ENCODE assay signal across 27 cellular contexts in the genomic region with DNA sequence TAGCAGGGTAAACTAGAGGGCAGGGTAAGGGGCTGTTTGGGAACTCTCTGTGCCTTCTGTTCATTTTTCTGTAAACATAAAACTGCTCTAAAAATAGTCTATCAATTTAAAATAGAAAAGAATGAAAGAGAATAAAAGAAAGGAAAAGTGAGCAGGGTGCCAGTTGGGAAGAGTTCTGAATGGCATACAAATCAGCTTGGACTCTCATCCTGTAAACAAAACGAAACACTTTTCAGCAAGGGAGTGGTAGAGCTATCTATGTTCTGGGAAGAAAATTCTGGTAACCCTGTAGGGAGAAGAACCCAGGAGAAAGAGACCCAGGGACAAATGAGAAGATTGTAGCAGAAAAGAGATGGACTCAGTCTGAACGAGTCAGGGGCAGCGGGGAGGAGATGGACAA.
"Had no signal": no experiment of that assay in that cellular context is flagged by ENCODE, and none has a peak within 500 bp of the region (broad histone marks: within the 10 kb centered on the region; RNA-seq: fewer than 3 reads in every experiment).

No MANE protein-coding gene starts in this region.

- H3K9me3 ChIP-seq: SJSA1, suprapubic skin had no signal

- H3K4me3 ChIP-seq: hepatocyte, SJSA1, skin epidermis, suprapubic skin had no signal

- ATAC-seq: activated CD8-positive, alpha-beta memory T cell treated with anti-CD3 and anti-CD28 coated beads, Interleukin-2, amount 10 ng/mL, durations not matched to agents 7 days and 5 days; activated CD8-positive, alpha-beta T cell treated with anti-CD3 and anti-CD28 coated beads, Interleukin-2, amount 10 ng/mL, durations not matched to agents 7 days and 5 days; left colon; naive thymus-derived CD8-positive, alpha-beta T cell; sciatic nerve; stimulated activated effector memory CD8-positive, alpha-beta T cell treated with anti-CD3 and anti-CD28 coated beads, Interleukin-12 subunit alpha, Interleukin-12 subunit beta, amount 100 ng/mL, for 72 hours; stimulated activated naive CD8-positive, alpha-beta T cell treated with anti-CD3 and anti-CD28 coated beads, Interleukin-15, amount 100 ng/mL, for 72 hours; WTC11 had no signal

- H3K27ac ChIP-seq: epithelial cell of prostate, hepatocyte, SJSA1, skin epidermis, suprapubic skin had no signal

- DNase-seq: activated CD4-positive, alpha-beta T cell treated with anti-CD3 and anti-CD28 coated beads for 1 hour; activated CD8-positive, alpha-beta memory T cell treated with anti-CD3 and anti-CD28 coated beads, Interleukin-2, amount 10 ng/mL, durations not matched to agents 7 days and 5 days; activated CD8-positive, alpha-beta T cell treated with anti-CD3 and anti-CD28 coated beads, Interleukin-2, amount 10 ng/mL, durations not matched to agents 7 days and 5 days; activated T-cell treated with anti-CD3 and anti-CD28 coated beads, Interleukin-2, amount 50 U/mL, for 48 hours; endodermal cell; islet precursor cell; left colon; mammary epithelial cell; naive thymus-derived CD8-positive, alpha-beta T cell; retina; stimulated activated CD4-positive, alpha-beta T cell treated with anti-CD3 and anti-CD28 coated beads, Interleukin-12 subunit alpha, Interleukin-12 subunit beta, amount 100 ng/mL, for 4 hours; stimulated activated CD4-positive, alpha-beta T cell treated with anti-CD3 and anti-CD28 coated beads, Interleukin-4, amount 100 ng/mL, for 1 hour; stimulated activated naive CD8-positive, alpha-beta T cell treated with anti-CD3 and anti-CD28 coated beads, Interleukin-15, amount 100 ng/mL, for 72 hours; T-helper 2 cell; trophoblast cell had no signal

- H3K9me3 Mint-ChIP-seq: activated naive CD4-positive, alpha-beta T cell treated with anti-CD3 and anti-CD28 coated beads, Interleukin-2, amount 50 U/mL, for 24 hours; activated T-helper 2 cell treated with anti-CD3 and anti-CD28 coated beads, Interferon-gamma antibody, Interleukin-2, Interleukin-4, amounts not matched to agents 10 μg/mL and 5 μg/mL and 100 μg/mL, durations not matched to agents 14 hours and 24 hours and 36 hours; naive thymus-derived CD8-positive, alpha-beta T cell; stimulated activated effector memory CD8-positive, alpha-beta T cell treated with anti-CD3 and anti-CD28 coated beads, Interleukin-12 subunit alpha, Interleukin-12 subunit beta, amount 100 ng/mL, for 72 hours; stimulated activated naive CD8-positive, alpha-beta T cell treated with anti-CD3 and anti-CD28 coated beads, Interleukin-15, amount 100 ng/mL, for 72 hours had no signal

- H3K4me3 Mint-ChIP-seq: activated CD8-positive, alpha-beta memory T cell treated with anti-CD3 and anti-CD28 coated beads, Interleukin-2, amount 10 ng/mL, durations not matched to agents 7 days and 5 days; activated CD8-positive, alpha-beta T cell treated with anti-CD3 and anti-CD28 coated beads, Interleukin-2, amount 10 ng/mL, durations not matched to agents 7 days and 5 days; activated naive CD4-positive, alpha-beta T cell treated with anti-CD3 and anti-CD28 coated beads, Interleukin-2, amount 50 U/mL, for 24 hours; endodermal cell; mesothelial cell of epicardium; naive thymus-derived CD8-positive, alpha-beta T cell; stimulated activated effector memory CD8-positive, alpha-beta T cell treated with anti-CD3 and anti-CD28 coated beads, Interleukin-12 subunit alpha, Interleukin-12 subunit beta, amount 100 ng/mL, for 72 hours; stimulated activated naive CD8-positive, alpha-beta T cell treated with anti-CD3 and anti-CD28 coated beads, Interleukin-15, amount 100 ng/mL, for 72 hours; WTC11 had no signal

- H3K4me1 ChIP-seq: suprapubic skin had no signal

- H3K4me1 Mint-ChIP-seq: activated naive CD4-positive, alpha-beta T cell treated with anti-CD3 and anti-CD28 coated beads, Interleukin-2, amount 50 U/mL, for 24 hours had no signal

- H3K36me3 Mint-ChIP-seq: activated CD8-positive, alpha-beta memory T cell treated with anti-CD3 and anti-CD28 coated beads, Interleukin-2, amount 10 ng/mL, durations not matched to agents 7 days and 5 days; activated naive CD4-positive, alpha-beta T cell treated with anti-CD3 and anti-CD28 coated beads, Interleukin-2, amount 50 U/mL, for 24 hours had no signal

- H3K27me3 ChIP-seq: hepatocyte, SJSA1, suprapubic skin had no signal

- H3K27ac Mint-ChIP-seq: activated CD8-positive, alpha-beta memory T cell treated with anti-CD3 and anti-CD28 coated beads, Interleukin-2, amount 10 ng/mL, durations not matched to agents 7 days and 5 days; activated CD8-positive, alpha-beta T cell treated with anti-CD3 and anti-CD28 coated beads, Interleukin-2, amount 10 ng/mL, durations not matched to agents 7 days and 5 days; activated naive CD4-positive, alpha-beta T cell treated with anti-CD3 and anti-CD28 coated beads, Interleukin-2, amount 50 U/mL, for 24 hours; activated T-helper 2 cell treated with anti-CD3 and anti-CD28 coated beads, Interferon-gamma antibody, Interleukin-2, Interleukin-4, amounts not matched to agents 10 μg/mL and 5 μg/mL and 100 μg/mL, durations not matched to agents 14 hours and 24 hours and 36 hours; endodermal cell; mesothelial cell of epicardium; progenitor cell of endocrine pancreas; WTC11 had no signal

- H3K27me3 Mint-ChIP-seq: progenitor cell of endocrine pancreas; stimulated activated naive CD8-positive, alpha-beta T cell treated with anti-CD3 and anti-CD28 coated beads, Interleukin-15, amount 100 ng/mL, for 72 hours had no signal
